ENCODE assay signal across 17 cellular contexts in genomic region chr15:75696854-75697259, GRCh38. TPM values are rescaled to one million over a fixed set of nuclear protein-coding genes. Genes with fewer than 3 reads are reported as not detected.
A peak's percentile ranks its signal among the peaks of the same experiment; 100 is the strongest.
DNase-seq lines count a peak whose midpoint lies in the region; ATAC-seq and TF ChIP-seq lines count a peak whose summit lies in the region.
"Had no signal": no experiment of that assay in that cellular context is flagged by ENCODE, and none has a peak within 500 bp of the region (broad histone marks: within the 10 kb centered on the region; RNA-seq: fewer than 3 reads in every experiment).

No MANE protein-coding gene starts in this region.

- H3K36me3 ChIP-seq in heart right ventricle (peaks cover 0 to 1% (median 0%) of the 10 kb centered on the region in 9 donors), heart left ventricle (peaks cover 0 to 4% (median 0%) of the 10 kb centered on the region in 9 donors), fibroblast of lung (ENCODE audit: control insufficient read depth, insufficient read depth, low read length) (no peaks in the 10 kb centered on the region), rectal smooth muscle tissue (ENCODE audit: control insufficient read depth, insufficient read depth, low read length) (no peaks in the 10 kb centered on the region)
- no peaks in the 10 kb centered on the region for H3K36me3 ChIP-seq in effector memory CD4-positive, alpha-beta T cell (ENCODE audit: control insufficient read depth, insufficient read depth, low read length)
- H3K36me3 ChIP-seq: pancreas had no signal

- H3K4me1 ChIP-seq in heart right ventricle (peaks cover 25 to 89% (median 58%) of the 10 kb centered on the region in 9 donors), heart left ventricle (peaks cover 4 to 71% (median 41%) of the 10 kb centered on the region in 12 donors), fibroblast of lung (ENCODE audit: control insufficient read depth, extremely low read depth, insufficient read depth, low read length) (peaks cover 60% of the 10 kb centered on the region), rectal smooth muscle tissue (ENCODE audit: control insufficient read depth, insufficient read depth, low read length) (peaks cover 76% of the 10 kb centered on the region)
- no peaks in the 10 kb centered on the region for H3K4me1 ChIP-seq in effector memory CD4-positive, alpha-beta T cell (ENCODE audit: control insufficient read depth, insufficient read depth, low read length, poor library complexity, severe bottlenecking)

- H3K4me3 ChIP-seq in heart right ventricle (no peak overlapping the region), heart left ventricle (no peak overlapping the region), fibroblast of lung (replicated peaks in 1 of 4; ENCODE audit: control extremely low read depth in 1 of 4, insufficient read depth in 1 of 4, low read depth in 3 of 4, low read length in 4 of 4) (no peak overlapping the region), rectal smooth muscle tissue (ENCODE audit: low read length) (no peak overlapping the region)
- no peak overlapping the region for H3K4me3 ChIP-seq in effector memory CD4-positive, alpha-beta T cell (ENCODE audit: insufficient read depth, low read depth, low read length, poor library complexity, severe bottlenecking)
- H3K4me3 ChIP-seq: pancreas had no signal

- DNase-seq in heart right ventricle (no peak), heart left ventricle (no peak), fibroblast of lung (ENCODE audit: low read depth in 2 of 2) (no peak), A172 (ENCODE audit: low spot score) (no peak)
- DNase-seq in effector memory CD4-positive, alpha-beta T cell, result no peak
- no peak for DNase-seq in activated naive CD4-positive, alpha-beta T cell treated with anti-CD3 and anti-CD28 coated beads, Interleukin-2, amount 50 U/mL, for 16 hours
- DNase-seq: activated naive CD8-positive, alpha-beta T cell treated with anti-CD3 and anti-CD28 coated beads for 36 hours; GDM1; NCI-H1105 treated with DMSO at 0.1 percent for 48 hours; NCI-H446 treated with DMSO at 0.1 percent for 48 hours; OCI-M1; stimulated activated CD4-positive, alpha-beta T cell treated with anti-CD3 and anti-CD28 coated beads, Interleukin-15, amount 100 ng/mL, for 24 hours; SW 1271 had no signal

- H3K9ac ChIP-seq in fibroblast of lung (ENCODE audit: insufficient read depth, low read length), result no peak overlapping the region
- peak overlapping the region; percentile 67 for H3K9ac ChIP-seq in rectal smooth muscle tissue (ENCODE audit: low read length)

- ATAC-seq in heart right ventricle, result peak in 1 of 8 donors; percentile 1
- ATAC-seq in heart left ventricle, result no peak
- no peak for ATAC-seq in HG03432 (IDR thresholded peaks at IDR 0.05; ENCODE audit: unreplicated experiment)
- ATAC-seq: pancreas had no signal

- no peak for TF ChIP-seq POLR2A in heart left ventricle (IDR thresholded peaks at IDR 0.05)

- H3K27ac ChIP-seq in heart right ventricle (peak overlapping the region in 6 of 10 donors; percentile 23 to 82 (median 54)), heart left ventricle (peak overlapping the region in 6 of 12 donors; percentile 42 to 93 (median 66)), fibroblast of lung (ENCODE audit: insufficient read depth, low read length) (peak overlapping the region; percentile 26), rectal smooth muscle tissue (ENCODE audit: low read depth, low read length) (peak overlapping the region; percentile 98)
- H3K27ac ChIP-seq in effector memory CD4-positive, alpha-beta T cell (ENCODE audit: insufficient read depth, low read length, poor library complexity, severe bottlenecking), result no peak overlapping the region
- H3K27ac ChIP-seq: pancreas had no signal

- H3K27me3 ChIP-seq in heart right ventricle, result peaks cover 0 to 46% (median 0%) of the 10 kb centered on the region in 7 donors
- H3K27me3 ChIP-seq in heart left ventricle, result peaks cover 0 to 5% (median 0%) of the 10 kb centered on the region in 9 donors
- no peaks in the 10 kb centered on the region for H3K27me3 ChIP-seq in fibroblast of lung (ENCODE audit: control insufficient read depth, insufficient read depth, low read length)
- H3K27me3 ChIP-seq in rectal smooth muscle tissue (ENCODE audit: control insufficient read depth, insufficient read depth, low read length), result no peaks in the 10 kb centered on the region
- no peaks in the 10 kb centered on the region for H3K27me3 ChIP-seq in effector memory CD4-positive, alpha-beta T cell (replicated peaks; ENCODE audit: control insufficient read depth, insufficient read depth, low read length, poor library complexity, severe bottlenecking)
- H3K27me3 ChIP-seq: pancreas had no signal

- no peak overlapping the region for H2AFZ ChIP-seq in fibroblast of lung (ENCODE audit: low read length)

- intact Hi-C loops in heart right ventricle (cut with DNase I) (no loop called here), heart left ventricle (cut with DNase I) (no loop called here)

- H3K79me2 ChIP-seq in fibroblast of lung (ENCODE audit: control insufficient read depth, insufficient read depth, low read length), result peaks cover 6% of the 10 kb centered on the region

- WGBS in heart right ventricle, 2 donors, result 79 to 84% methylated on average over 11 of the region's 11 CpGs
- 73 to 82% (median 78%) methylated on average over 7 to 11 of the region's 11 CpGs for WGBS in heart left ventricle, 4 donors

- TF ChIP-seq CTCF in heart right ventricle (IDR thresholded peaks at IDR 0.05) (no peak), heart left ventricle (IDR thresholded peaks at IDR 0.05) (no peak), fibroblast of lung (conservative IDR thresholded peaks at IDR 0.05 in 1 of 2, IDR thresholded peaks at IDR 0.05 in 1 of 2; ENCODE audit: low read depth in 1 of 2, low read length in 2 of 2) (no peak)

- H3K9me3 ChIP-seq in heart right ventricle (no peaks in the 10 kb centered on the region), heart left ventricle (no peaks in the 10 kb centered on the region), fibroblast of lung (ENCODE audit: control insufficient read depth, insufficient read depth, low read depth, low read length) (no peaks in the 10 kb centered on the region)
- no peaks in the 10 kb centered on the region for H3K9me3 ChIP-seq in effector memory CD4-positive, alpha-beta T cell (ENCODE audit: control insufficient read depth, low read length)
- H3K9me3 ChIP-seq: pancreas had no signal

- no peak overlapping the region for H3K4me2 ChIP-seq in fibroblast of lung (ENCODE audit: extremely low read depth, insufficient read depth, low read length)

- no peaks in the 10 kb centered on the region for H4K20me1 ChIP-seq in fibroblast of lung (ENCODE audit: control insufficient read depth, extremely low read depth, insufficient read depth, low read length)

RNA-seq across cellular contexts. Expression of gene CSPG4, which starts 15.8 kb away (rescaled TPM):
- 10 to 100 TPM in 8 of 10 donors, 1 to 10 TPM in 2; 7.4 to 19.8 (median 13.0) TPM for total RNA-seq in heart right ventricle
- 10 to 100 TPM; 12.1 TPM for polyA plus RNA-seq in heart right ventricle
- 10 to 100 TPM in 8 of 9 donors, 1 to 10 TPM in 1; 9.0 to 46.9 (median 18.8) TPM for total RNA-seq in heart left ventricle
- 10 to 100 TPM in 1 of 2 donors, 1 to 10 TPM in 1; 8.5 to 13.9 TPM for polyA plus RNA-seq in heart left ventricle
- total RNA-seq in fibroblast of lung, result 26.5 and 109 TPM in 2 replicates
- 14.5 and 23.1 TPM in 2 replicates for polyA plus RNA-seq in fibroblast of lung
- polyA plus RNA-seq in fibroblast of lung (2012), result 47.8 and 91.2 TPM in 2 replicates
- polyA minus RNA-seq in fibroblast of lung (ENCODE audit: low replicate concordance), result 130 and 217 TPM in 2 replicates
- 132 and 171 TPM in 2 replicates for total RNA-seq in A172 (2014; rRNA removed; shearing (Covaris generic))
- total RNA-seq: activated naive CD8-positive, alpha-beta T cell treated with anti-CD3 and anti-CD28 coated beads for 36 hours had no signal
- polyA plus RNA-seq: IgD-negative memory B cell had no signal

RNA-seq across cellular contexts. Expression of gene SNX33, which starts 49.1 kb away (rescaled TPM):
- total RNA-seq in heart right ventricle (10 to 100 TPM in 4 of 10 donors, 1 to 10 TPM in 6; 7.6 to 14.8 (median 9.8) TPM), heart left ventricle (10 to 100 TPM in 6 of 9 donors, 1 to 10 TPM in 3; 8.3 to 20.9 (median 11.6) TPM), fibroblast of lung (19.5 and 24.6 TPM in 2 replicates)
- polyA plus RNA-seq in heart right ventricle (1 to 10 TPM; 7.4 to 8.1 TPM), heart left ventricle (1 to 10 TPM; 7.7 to 9.2 TPM), fibroblast of lung (16.1 and 17.5 TPM in 2 replicates)
- polyA plus RNA-seq in fibroblast of lung (2012), result 20.9 and 26.8 TPM in 2 replicates
- 58.1 and 71.4 TPM in 2 replicates for polyA minus RNA-seq in fibroblast of lung (ENCODE audit: low replicate concordance)
- total RNA-seq in A172 (2014; rRNA removed; shearing (Covaris generic)), result 9.3 and 14.1 TPM in 2 replicates

RNA-seq across cellular contexts. Expression of gene IMP3, which starts 56.8 kb away (rescaled TPM):
- total RNA-seq in heart right ventricle (10 to 100 TPM; 33.8 to 57.6 (median 40.2) TPM), heart left ventricle (100 to 1,000 TPM in 2 of 9 donors, 10 to 100 TPM in 7; 37.1 to 151 (median 44.5) TPM), fibroblast of lung (45.1 and 58.6 TPM in 2 replicates)
- polyA plus RNA-seq in heart right ventricle (10 to 100 TPM; 33.7 to 77.2 TPM), heart left ventricle (10 to 100 TPM; 38.4 to 88.1 TPM), fibroblast of lung (34.0 and 48.4 TPM in 2 replicates)
- polyA plus RNA-seq in fibroblast of lung (2012), result 38.6 and 64.8 TPM in 2 replicates
- 8.4 and 8.6 TPM in 2 replicates for polyA minus RNA-seq in fibroblast of lung (ENCODE audit: low replicate concordance)
- total RNA-seq in A172 (2014; rRNA removed; shearing (Covaris generic)), result 103 and 141 TPM in 2 replicates
